Comparison of ENCODE assay signal across 8 cellular contexts in genomic region chr11:75576445-75577049, GRCh38. TPM values are rescaled to one million over a fixed set of nuclear protein-coding genes. Genes with fewer than 3 reads are reported as not detected.
A peak's percentile ranks its signal among the peaks of the same experiment; 100 is the strongest.
DNase-seq lines count a peak whose midpoint lies in the region; TF ChIP-seq lines count a peak whose summit lies in the region.

No MANE protein-coding gene starts in this region.

- no peak overlapping the region for H2BK120ac ChIP-seq in mesenchymal stem cell (ENCODE audit: low read depth, low read length)

- H3K4me3 ChIP-seq in astrocyte of the cerebellum (ENCODE audit: low read depth, low read length) (no peak overlapping the region), mesenchymal stem cell (ENCODE audit: insufficient read depth in 1 of 2, low read depth in 1 of 2, low read length in 2 of 2) (no peak overlapping the region), esophagus squamous epithelium (no peak overlapping the region)

- in situ Hi-C loops in astrocyte of the cerebellum (cut with HindIII; ENCODE audit: low sequenced_read_pairs) = no loop called here

- H3K14ac ChIP-seq in mesenchymal stem cell (ENCODE audit: low read length in 2 of 2) = no peak overlapping the region

- H2AK5ac ChIP-seq in mesenchymal stem cell (ENCODE audit: low read length, severe bottlenecking) = no peak overlapping the region

- 47% methylated on average over 12 of the region's 12 CpGs for WGBS in mesenchymal stem cell
- 30 to 36% methylated on average over 12 of the region's 12 CpGs for WGBS in esophagus squamous epithelium, 2 donors

- no peak overlapping the region for H2AFZ ChIP-seq in mesenchymal stem cell (ENCODE audit: low read depth, low read length)

- peak overlapping the region; percentile 50 for H3K9ac ChIP-seq in mesenchymal stem cell (ENCODE audit: low read length)

- H3K27me3 ChIP-seq in mesenchymal stem cell (ENCODE audit: control insufficient read depth in 1 of 2, insufficient read depth in 1 of 2, low read length in 2 of 2) (no peaks in the 10 kb centered on the region), esophagus squamous epithelium (peaks cover 0 to 2% (median 0%) of the 10 kb centered on the region in 4 donors)

- H3K27ac ChIP-seq in mesenchymal stem cell (ENCODE audit: low read length, poor library complexity, severe bottlenecking) (peak overlapping the region; percentile 50), esophagus squamous epithelium (peak overlapping the region in 1 of 4 donors; percentile 11)

- H3K9me3 ChIP-seq in mesenchymal stem cell (ENCODE audit: control insufficient read depth, low read length) = no peaks in the 10 kb centered on the region
- H3K9me3 ChIP-seq in esophagus squamous epithelium = no peaks in the 10 kb centered on the region

- intact Hi-C loops in esophagus squamous epithelium (cut with DNase I) = no loop called here

- TF ChIP-seq POLR2A in esophagus squamous epithelium (IDR thresholded peaks at IDR 0.05) = no peak

- H3K4me2 ChIP-seq in mesenchymal stem cell (ENCODE audit: low read length, poor library complexity, severe bottlenecking) = no peak overlapping the region

- H3K4me1 ChIP-seq in mesenchymal stem cell (ENCODE audit: control insufficient read depth, insufficient read depth, low read depth, low read length) (peaks cover 7% of the 10 kb centered on the region), esophagus squamous epithelium (peaks cover 0 to 29% (median 7%) of the 10 kb centered on the region in 3 donors)

- no peak overlapping the region for H2BK15ac ChIP-seq in mesenchymal stem cell (ENCODE audit: low read depth, poor library complexity, severe bottlenecking)

- TF ChIP-seq CTCF in GM10266 (IDR thresholded peaks at IDR 0.05; ENCODE audit: control insufficient read depth, insufficient read depth, low read depth, missing control alignments) (no peak), astrocyte of the cerebellum (IDR thresholded peaks at IDR 0.05; ENCODE audit: low read depth, low read length, missing control alignments) (no peak), esophagus squamous epithelium (IDR thresholded peaks at IDR 0.05) (no peak)

- no peak overlapping the region for H4K91ac ChIP-seq in mesenchymal stem cell (ENCODE audit: low read length)

- H3K4ac ChIP-seq in mesenchymal stem cell (ENCODE audit: low read depth in 1 of 2, low read length in 2 of 2) = no peak overlapping the region

- no peak overlapping the region for H3K23ac ChIP-seq in mesenchymal stem cell (ENCODE audit: low read length in 2 of 2)

- H3K36me3 ChIP-seq in mesenchymal stem cell (ENCODE audit: control insufficient read depth in 1 of 2, insufficient read depth in 2 of 2, low read depth in 1 of 2, low read length in 2 of 2) = peaks cover 29 to 39% of the 10 kb centered on the region in 2 experiments
- H3K36me3 ChIP-seq in esophagus squamous epithelium = peaks cover 0 to 28% (median 9%) of the 10 kb centered on the region in 3 donors

- no peak overlapping the region for H3K18ac ChIP-seq in mesenchymal stem cell (ENCODE audit: low read depth in 1 of 2, low read length in 2 of 2)

- no peak overlapping the region for H2BK5ac ChIP-seq in mesenchymal stem cell (ENCODE audit: low read depth, low read length, poor library complexity, severe bottlenecking)

- DNase-seq in GM10266 (ENCODE audit: extremely low spot score) = peak; percentile 58
- DNase-seq in HT-29 (ENCODE audit: low spot score) = peak; percentile 71
- DNase-seq in astrocyte of the cerebellum (ENCODE audit: low read depth) = peak; percentile 31
- peak; percentile 80 for DNase-seq in mesenchymal stem cell
- DNase-seq in esophagus squamous epithelium (lab: John Stamatoyannopoulos, UW) = no peak
- DNase-seq in stimulated activated CD4-positive, alpha-beta T cell treated with anti-CD3 and anti-CD28 coated beads, Interleukin-2, amount 100 ng/mL, for 24 hours = no peak
- DNase-seq in stimulated activated CD4-positive, alpha-beta T cell treated with anti-CD3 and anti-CD28 coated beads, Interleukin-1b, Interleukin-23, amount 100 ng/mL, for 48 hours = no peak
- DNase-seq in stimulated activated naive CD4-positive, alpha-beta T cell treated with Interleukin-2 at 50 U/mL for 16 hours (lab: John Stamatoyannopoulos, UW) = no peak

- H4K8ac ChIP-seq in mesenchymal stem cell (ENCODE audit: low read length) = no peak overlapping the region

- H2BK12ac ChIP-seq in mesenchymal stem cell (ENCODE audit: low read length in 2 of 2) = peak overlapping the region in 1 of 2 experiments; percentile 22

- peaks cover 10% of the 10 kb centered on the region for H3K79me1 ChIP-seq in mesenchymal stem cell (replicated peaks; ENCODE audit: low read length, poor library complexity, severe bottlenecking)

RNA-seq across cellular contexts. Expression of gene SERPINH1, which starts 14.5 kb away (rescaled TPM):
- 138 and 141 TPM in 2 replicates for total RNA-seq in HT-29 (2014; rRNA removed; shearing (Covaris generic))
- 896 TPM for polyA plus RNA-seq in mesenchymal stem cell (2013, experiment 1 of 2)
- 870 TPM for polyA plus RNA-seq in mesenchymal stem cell (2013, experiment 2 of 2)
- total RNA-seq in esophagus squamous epithelium = 10 to 100 TPM; 41.4 to 70.1 (median 46.5) TPM

RNA-seq across cellular contexts. Expression of gene GDPD5, which starts 50.8 kb away (rescaled TPM):
- 2.8 and 4.0 TPM in 2 replicates for total RNA-seq in HT-29 (2014; rRNA removed; shearing (Covaris generic))
- 1.8 TPM for polyA plus RNA-seq in mesenchymal stem cell (2013, experiment 1 of 2)
- polyA plus RNA-seq in mesenchymal stem cell (2013, experiment 2 of 2) = 1.4 TPM
- 1 to 10 TPM in 3 of 4 donors, under 1 TPM in 1; 0.57 to 2.3 (median 1.6) TPM for total RNA-seq in esophagus squamous epithelium

Comparison
In these comparisons a context has a peak if more than half of its experiments do, and no peak if none do; other contexts are left out.
1. DNase-seq: peak in GM10266 (single experiment), HT-29 (single experiment), astrocyte of the cerebellum (single experiment) and mesenchymal stem cell (single experiment); none in esophagus squamous epithelium (single experiment), stimulated activated CD4-positive, alpha-beta T cell treated with anti-CD3 and anti-CD28 coated beads, Interleukin-2, amount 100 ng/mL, for 24 hours (0 of 2), stimulated activated CD4-positive, alpha-beta T cell treated with anti-CD3 and anti-CD28 coated beads, Interleukin-1b, Interleukin-23, amount 100 ng/mL, for 48 hours (single experiment) and stimulated activated naive CD4-positive, alpha-beta T cell treated with Interleukin-2 at 50 U/mL for 16 hours (single experiment).